Comparison of ENCODE assay signal across 20 cellular contexts in the genomic region with DNA sequence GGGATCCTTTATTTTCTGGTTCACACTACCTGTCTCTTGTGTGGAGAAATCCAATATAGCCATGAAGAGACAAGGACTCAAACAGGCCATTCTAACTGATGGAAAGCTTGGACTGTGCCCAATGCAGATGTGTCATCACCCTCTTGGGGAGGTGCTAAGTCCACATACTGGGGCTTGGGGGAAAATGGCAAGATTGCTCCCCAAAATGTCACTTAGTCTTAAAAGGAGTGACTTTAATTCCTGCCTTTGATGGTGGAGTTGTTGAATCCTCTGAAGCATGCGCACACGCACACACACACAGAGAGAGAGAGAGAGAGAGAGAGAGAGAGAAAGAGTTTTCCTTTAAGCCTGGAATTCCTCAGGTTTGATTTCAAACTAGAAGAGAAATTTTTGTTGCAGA.
A peak's percentile ranks its signal among the peaks of the same experiment; 100 is the strongest.
DNase-seq lines count a peak whose midpoint lies in the region; ATAC-seq, FAIRE-seq and TF ChIP-seq lines count a peak whose summit lies in the region.
"Had no signal": no experiment of that assay in that cellular context is flagged by ENCODE, and none has a peak within 500 bp of the region (broad histone marks: within the 10 kb centered on the region; RNA-seq: fewer than 3 reads in every experiment).

No MANE protein-coding gene starts in this region.

- no peak overlapping the region for H2AFZ ChIP-seq in ACC112 (ENCODE audit: low read length, unreplicated experiment)

- H3K9me3 ChIP-seq in RWPE2 (ENCODE audit: severe bottlenecking) (no peaks in the 10 kb centered on the region), tibial artery (no peaks in the 10 kb centered on the region)
- H3K9me3 ChIP-seq: A549, neutrophil had no signal

- TF ChIP-seq CTCF in RWPE2 (IDR thresholded peaks at IDR 0.05; ENCODE audit: poor library complexity, severe bottlenecking) (no peak), tibial artery (IDR thresholded peaks at IDR 0.05) (no peak)

- H3K4me3 ChIP-seq in ACC112 (ENCODE audit: low read depth, low read length) (no peak overlapping the region), RWPE2 (ENCODE audit: severe bottlenecking) (no peak overlapping the region), tibial artery (no peak overlapping the region)
- H3K4me3 ChIP-seq: A549, esophagus squamous epithelium, skin epidermis had no signal

- no peaks in the 10 kb centered on the region for H3K79me2 ChIP-seq in ACC112 (ENCODE audit: control insufficient read depth, insufficient read depth, low read length, unreplicated experiment)

- H3K36me3 ChIP-seq in ACC112 (ENCODE audit: insufficient read depth, low read length) (no peaks in the 10 kb centered on the region), RWPE2 (ENCODE audit: low read depth) (no peaks in the 10 kb centered on the region), tibial artery (no peaks in the 10 kb centered on the region)
- H3K36me3 ChIP-seq: esophagus squamous epithelium, neutrophil had no signal

- DNase-seq in RWPE2 (ENCODE audit: low spot score) = no peak
- peak; percentile 21 for DNase-seq in fibroblast of gingiva (ENCODE audit: low read depth)
- peak; percentile 35 for DNase-seq in left kidney (ENCODE audit: low read depth, low spot score)
- no peak for DNase-seq in epidermal melanocyte (ENCODE audit: insufficient read length, low spot score)
- no peak for DNase-seq in tibial artery
- DNase-seq in NCI-H1436 (lab: John Stamatoyannopoulos, UW) = no peak
- no peak for DNase-seq in frontal cortex (ENCODE audit: low spot score in 2 of 2)
- DNase-seq: activated CD4-positive, alpha-beta memory T cell treated with anti-CD3 and anti-CD28 coated beads for 36 hours; activated naive CD8-positive, alpha-beta T cell treated with anti-CD3 and anti-CD28 coated beads, Interleukin-2, amount 10 ng/mL, durations not matched to agents 7 days and 5 days; CD4-positive, alpha-beta T cell; DMS79; esophagus squamous epithelium; NCI-H1694 treated with DMSO at 0.1 percent for 48 hours; OCI-M1; trophoblast cell had no signal

- peak overlapping the region; percentile 80 for H3K27ac ChIP-seq in ACC112 (ENCODE audit: low read depth, low read length)
- peak overlapping the region; percentile 46 for H3K27ac ChIP-seq in RWPE2 (ENCODE audit: poor library complexity, severe bottlenecking)
- peak overlapping the region in 1 of 2 donors; percentile 2 for H3K27ac ChIP-seq in tibial artery
- H3K27ac ChIP-seq: A549, esophagus squamous epithelium, neutrophil had no signal

- FAIRE-seq in frontal cortex (lab: Jason Lieb, UNC) = no peak
- FAIRE-seq: A549, HTR-8/SVneo had no signal

- peaks cover 16% of the 10 kb centered on the region for H3K4me1 ChIP-seq in ACC112 (ENCODE audit: control insufficient read depth, insufficient read depth, low read length, unreplicated experiment)
- peaks cover 33% of the 10 kb centered on the region for H3K4me1 ChIP-seq in RWPE2 (ENCODE audit: insufficient read depth, poor library complexity, severe bottlenecking)
- H3K4me1 ChIP-seq in tibial artery = peaks cover 0 to 32% (median 8%) of the 10 kb centered on the region in 4 donors
- H3K4me1 ChIP-seq: A549, esophagus squamous epithelium had no signal

- intact Hi-C loops in tibial artery (cut with DNase I; ENCODE audit: low total_unique reads) = no loop called here

- ATAC-seq in RWPE2 (ENCODE audit: low read depth) = no peak
- ATAC-seq: A549 had no signal

- H3K27me3 ChIP-seq in ACC112 (ENCODE audit: insufficient read depth, low read length) (no peaks in the 10 kb centered on the region), RWPE2 (ENCODE audit: insufficient read depth, poor library complexity, severe bottlenecking) (no peaks in the 10 kb centered on the region), tibial artery (no peaks in the 10 kb centered on the region)
- H3K27me3 ChIP-seq: esophagus squamous epithelium, neutrophil had no signal

Comparison
In these comparisons a context has a peak if more than half of its experiments do, and no peak if none do; other contexts are left out.
1. DNase-seq: peak in fibroblast of gingiva (single experiment) and left kidney (single experiment); none in RWPE2 (single experiment), epidermal melanocyte (single experiment), tibial artery (0 of 2), NCI-H1436 (single experiment) and frontal cortex (0 of 2).